Comparison of ENCODE assay signal across 24 cellular contexts in genomic region chr5:42779083-42779482, GRCh38. TPM values are rescaled to one million over a fixed set of nuclear protein-coding genes. Genes with fewer than 3 reads are reported as not detected.
A peak's percentile ranks its signal among the peaks of the same experiment; 100 is the strongest.
DNase-seq lines count a peak whose midpoint lies in the region; ATAC-seq and TF ChIP-seq lines count a peak whose summit lies in the region.
"Had no signal": no experiment of that assay in that cellular context is flagged by ENCODE, and none has a peak within 500 bp of the region (broad histone marks: within the 10 kb centered on the region; RNA-seq: fewer than 3 reads in every experiment).

No MANE protein-coding gene starts in this region.

- DNase-seq in NCI-H1417 treated with DMSO at 0.1 percent for 48 hours (lab: John Stamatoyannopoulos, UW) = no peak
- DNase-seq in cerebellum (ENCODE audit: low spot score) = no peak
- DNase-seq in Right ventricle myocardium superior = no peak
- DNase-seq in AG08395 (ENCODE audit: low spot score) = no peak
- DNase-seq: activated T-cell treated with anti-CD3 and anti-CD28 coated beads, Interleukin-2, amount 50 U/mL, for 24 hours; effector CD8-positive, alpha-beta T cell; GF-D8; GOT3; heart left ventricle; NCI-H1105; NCI-H2081 treated with DMSO at 0.1 percent for 48 hours; NCI-H345; NCI-H774; nephron progenitor cell; right cardiac atrium; RPMI8226; spleen; stimulated activated CD4-positive, alpha-beta T cell treated with anti-CD3 and anti-CD28 coated beads, Interleukin-4, amount 100 ng/mL, for 1 hour had no signal

- intact Hi-C loops in Right ventricle myocardium superior (cut with DNase I) = loop anchor here (10.0 kb wide), 2 partner anchors 106 to 924 kb away; no protein-coding TSS in a partner anchor

- no peak for TF ChIP-seq POLR2A in GM18505 (IDR thresholded peaks at IDR 0.05; ENCODE audit: borderline replicate concordance, extremely low read depth, insufficient read depth, insufficient read length)

- ATAC-seq in GM18505 (IDR thresholded peaks at IDR 0.05; ENCODE audit: unreplicated experiment) (peak; percentile 47), GM19395 (IDR thresholded peaks at IDR 0.05; ENCODE audit: unreplicated experiment) (peak; percentile 68), HG02870 (IDR thresholded peaks at IDR 0.05; ENCODE audit: unreplicated experiment) (peak; percentile 90), HG03342 (IDR thresholded peaks at IDR 0.05; ENCODE audit: unreplicated experiment) (peak; percentile 53), Right ventricle myocardium superior (ENCODE audit: poor library complexity) (no peak)
- ATAC-seq: heart left ventricle; right cardiac atrium; stimulated activated memory B cell treated with anti-CD40 and anti-IgM and Interleukin-4, amounts not matched to agents 10 μg/mL and 1 μg/mL and 100 μg/mL, for 72 hours had no signal

RNA-seq across cellular contexts. Expression of gene CCDC152, which starts 22.5 kb away (rescaled TPM):
- 7.4 TPM for total RNA-seq in cerebellum
- 0.56 TPM for total RNA-seq in Right ventricle myocardium superior

RNA-seq across cellular contexts. Expression of gene SELENOP, which starts 32.6 kb away (rescaled TPM):
- 82.0 TPM for total RNA-seq in cerebellum
- 292 TPM for total RNA-seq in Right ventricle myocardium superior
- total RNA-seq: activated CD8-positive, alpha-beta memory T cell treated with anti-CD3 and anti-CD28 coated beads for 36 hours had no signal
